ENCODE assay signal across 16 cellular contexts in the genomic region with DNA sequence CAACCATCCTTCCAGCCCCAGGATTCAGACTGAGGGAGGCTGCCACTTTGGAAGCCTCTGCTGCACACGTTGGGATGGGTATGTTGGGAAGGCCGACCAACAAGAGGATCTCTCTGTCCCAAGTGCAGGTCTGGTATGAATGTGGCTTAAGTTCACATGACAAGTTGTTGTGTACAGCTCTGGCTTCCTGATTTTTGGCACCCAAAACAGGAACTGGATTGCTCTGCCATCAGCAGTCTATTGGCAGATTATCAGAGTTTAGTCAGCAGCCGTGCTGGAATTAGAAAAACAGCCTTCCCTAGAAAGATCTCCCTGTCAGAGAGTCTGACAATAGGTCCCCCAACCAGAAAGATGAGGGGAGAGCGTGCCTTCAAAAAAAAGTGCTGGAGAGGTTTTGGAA.
DNase-seq lines count a peak whose midpoint lies in the region; ATAC-seq, FAIRE-seq and TF ChIP-seq lines count a peak whose summit lies in the region.
"Had no signal": no experiment of that assay in that cellular context is flagged by ENCODE, and none has a peak within 500 bp of the region (broad histone marks: within the 10 kb centered on the region; RNA-seq: fewer than 3 reads in every experiment).

No MANE protein-coding gene starts in this region.

- H3K9ac ChIP-seq in mammary epithelial cell (ENCODE audit: insufficient read depth, low read length), result no peak overlapping the region

- 36% methylated on average over 4 of the region's 4 CpGs for WGBS in mammary epithelial cell (ENCODE audit: low coverage, missing lambda C conversion rate)

- ATAC-seq in HG03196 (IDR thresholded peaks at IDR 0.05; ENCODE audit: unreplicated experiment) (no peak), HG03095 (IDR thresholded peaks at IDR 0.05; ENCODE audit: unreplicated experiment) (no peak), HG03571 (IDR thresholded peaks at IDR 0.05; ENCODE audit: unreplicated experiment) (no peak)
- ATAC-seq: activated CD4-positive, CD25-positive, alpha-beta regulatory T cell treated with anti-CD3 and anti-CD28 coated beads, Interleukin-2, amount 50 U/mL, for 24 hours; GM12878; SK-N-SH treated with all-trans-retinoic acid at 6 μM for 48 hours had no signal

- no peak overlapping the region for H3K4me2 ChIP-seq in mammary epithelial cell (ENCODE audit: insufficient read depth, low read depth, low read length)

- H2AFZ ChIP-seq in mammary epithelial cell (ENCODE audit: low read depth, low read length), result no peak overlapping the region

- intact Hi-C loops in breast epithelium (cut with DNase I; ENCODE audit: low total_unique reads) (no loop called here), mammary epithelial cell (cut with micrococcal nuclease) (loop anchor here (10.0 kb wide), 1 partner anchor 548 kb away; no protein-coding TSS in a partner anchor), dorsolateral prefrontal cortex (cut with DNase I) (loop anchor here (1.0 to 10.0 kb wide), 4 partner anchors 114 to 398 kb away; a partner anchor contains a TSS)

- no peaks in the 10 kb centered on the region for H3K27me3 ChIP-seq in breast epithelium
- H3K27me3 ChIP-seq in mammary epithelial cell (ENCODE audit: insufficient read depth, low read length), result peaks cover 7% of the 10 kb centered on the region
- no peaks in the 10 kb centered on the region for H3K27me3 ChIP-seq in dorsolateral prefrontal cortex

- no TSS peak for BruUV-seq in mammary epithelial cell (replicated peaks; lab: Mats Ljungman, UMichigan)

- H3K36me3 ChIP-seq in breast epithelium, result no peaks in the 10 kb centered on the region
- H3K36me3 ChIP-seq in mammary epithelial cell (ENCODE audit: insufficient read depth, low read length), result no peaks in the 10 kb centered on the region

- FAIRE-seq in GM12891 (lab: Jason Lieb, UNC), result no peak
- FAIRE-seq: GM12878 had no signal

- H3K4me3 ChIP-seq in breast epithelium, result no peak overlapping the region
- H3K4me3 ChIP-seq in mammary epithelial cell (replicated peaks in 1 of 3; ENCODE audit: insufficient read depth in 1 of 3, low read depth in 2 of 3, low read length in 3 of 3), result no peak overlapping the region
- H3K4me3 ChIP-seq in dorsolateral prefrontal cortex, result peak overlapping the region in 13 of 59 donors; percentile 1 to 50 (median 27)
- H3K4me3 ChIP-seq: GM12878 had no signal

- no peaks in the 10 kb centered on the region for H3K9me3 ChIP-seq in breast epithelium
- no peaks in the 10 kb centered on the region for H3K9me3 ChIP-seq in mammary epithelial cell (replicated peaks; ENCODE audit: insufficient read depth, low read length)

- in situ Hi-C loops in mammary epithelial cell (cut with MboI; ENCODE audit: low sequenced_read_pairs in 2 of 2), result loop anchor here (5.0 to 25.0 kb wide), 2 partner anchors 126 to 396 kb away; no protein-coding TSS in a partner anchor

- dilution Hi-C loops in mammary epithelial cell (cut with HindIII; ENCODE audit: low sequenced_read_pairs), result no loop called here

- CTCF ChIA-PET in mammary epithelial cell (lab: Charles Lee; ENCODE audit: low non-redundant PET), result interaction anchor here (0.6 kb wide), 1 partner anchor 1361 kb away, joined by 4 read pairs; no protein-coding TSS in a partner anchor

- H3K27ac ChIP-seq in breast epithelium (peak overlapping the region; percentile 78 to 81), mammary epithelial cell (ENCODE audit: insufficient read depth, low read depth, low read length) (no peak overlapping the region), dorsolateral prefrontal cortex (peak overlapping the region in 56 of 59 donors; percentile 10 to 91 (median 78))

- TF ChIP-seq CTCF in breast epithelium (IDR thresholded peaks at IDR 0.05) (no peak), mammary epithelial cell (conservative IDR thresholded peaks at IDR 0.05 in 1 of 2, IDR thresholded peaks at IDR 0.05 in 1 of 2; ENCODE audit: extremely low read depth in 1 of 2, insufficient read depth in 1 of 2, low read depth in 1 of 2, low read length in 2 of 2) (no peak), dorsolateral prefrontal cortex (IDR thresholded peaks at IDR 0.05 in 54 of 56, conservative IDR thresholded peaks at IDR 0.05 in 2 of 56; ENCODE audit: low read depth in 1 of 56, partially characterized antibody in 56 of 56) (peak in 6 of 56 donors; percentile 5 to 31 (median 14))

- peaks cover 5 to 21% of the 10 kb centered on the region in 2 donors for H3K4me1 ChIP-seq in breast epithelium
- H3K4me1 ChIP-seq in mammary epithelial cell (ENCODE audit: insufficient read depth, low read length), result no peaks in the 10 kb centered on the region

- no peaks in the 10 kb centered on the region for H3K79me2 ChIP-seq in mammary epithelial cell (ENCODE audit: insufficient read depth, low read length)

- peak in 1 of 2 donors; percentile 69 for DNase-seq in breast epithelium (ENCODE audit: low spot score in 2 of 2)
- no peak for DNase-seq in mammary epithelial cell
- peak in 4 of 10 donors; percentile 16 to 60 (median 44) for DNase-seq in dorsolateral prefrontal cortex
- DNase-seq in medulla oblongata (ENCODE audit: extremely low spot score), result peak; percentile 86
- no peak for DNase-seq in GM12891 (ENCODE audit: insufficient read length, low spot score)
- DNase-seq: ACHN; DMS53; NCI-H2029; NK-92 treated with Interleukin-12 subunit alpha and Interleukin-12 subunit beta, amount 100 ng/mL, for 24 hours; trophoblast cell had no signal

- TF ChIP-seq POLR2A in breast epithelium (IDR thresholded peaks at IDR 0.05) (no peak), GM12891 (IDR thresholded peaks at IDR 0.05; ENCODE audit: low read depth, low read length) (no peak)

- H4K20me1 ChIP-seq in mammary epithelial cell (ENCODE audit: insufficient read depth, low read length), result no peaks in the 10 kb centered on the region

TF ChIP-seq in GM12891, 5 proteins besides CTCF, POLR2A, EP300 and RAD21:
- TF ChIP-seq POLR2AphosphoS5 (IDR thresholded peaks at IDR 0.05; ENCODE audit: low read depth, low read length) (no peak), SPI1 (IDR thresholded peaks at IDR 0.05; ENCODE audit: low read depth, low read length) (no peak), PAX5 (IDR thresholded peaks at IDR 0.05; ENCODE audit: insufficient read depth, low read length, severe bottlenecking) (no peak), POU2F2 (IDR thresholded peaks at IDR 0.05; ENCODE audit: low read depth, low read length) (no peak), TAF1 (IDR thresholded peaks at IDR 0.05; ENCODE audit: low read depth, low read length) (no peak)
